In genomic region chr2:128322651-128323491, GRCh38 we compare ENCODE assay signal across 8 cellular contexts. TPM values are rescaled to one million over a fixed set of nuclear protein-coding genes. Genes with fewer than 3 reads are reported as not detected.
DNase-seq lines count a peak whose midpoint lies in the region; ATAC-seq and TF ChIP-seq lines count a peak whose summit lies in the region.

No MANE protein-coding gene starts in this region.

- no peaks in the 10 kb centered on the region for H3K36me3 ChIP-seq in gastroesophageal sphincter
- H3K36me3 ChIP-seq in prostate gland, result no peaks in the 10 kb centered on the region

- no peak for TF ChIP-seq EP300 in gastroesophageal sphincter (IDR thresholded peaks at IDR 0.05)

- TF ChIP-seq POLR2A in gastroesophageal sphincter (IDR thresholded peaks at IDR 0.05) (no peak), prostate gland (IDR thresholded peaks at IDR 0.05) (no peak)

- H3K27ac Mint-ChIP-seq in activated CD8-positive, alpha-beta T cell treated with anti-CD3 and anti-CD28 coated beads for 36 hours, result no peak overlapping the region

- H3K9me3 Mint-ChIP-seq in activated CD8-positive, alpha-beta T cell treated with anti-CD3 and anti-CD28 coated beads for 36 hours, result no peaks in the 10 kb centered on the region

- ATAC-seq in activated CD8-positive, alpha-beta T cell treated with anti-CD3 and anti-CD28 coated beads for 36 hours, result no peak
- ATAC-seq in gastroesophageal sphincter (no peak), GM19455 (IDR thresholded peaks at IDR 0.05; ENCODE audit: unreplicated experiment) (no peak), GM21526 (IDR thresholded peaks at IDR 0.05; ENCODE audit: low FRiP score, unreplicated experiment) (no peak)

- no peak for TF ChIP-seq CTCF in activated CD8-positive, alpha-beta T cell treated with anti-CD3 and anti-CD28 coated beads for 36 hours (IDR thresholded peaks at IDR 0.05)
- no peak for TF ChIP-seq CTCF in gastroesophageal sphincter (IDR thresholded peaks at IDR 0.05)
- TF ChIP-seq CTCF in prostate gland (IDR thresholded peaks at IDR 0.05), result no peak

- POLR2A ChIA-PET in activated CD8-positive, alpha-beta T cell treated with anti-CD3 and anti-CD28 coated beads for 36 hours (lab: Charles Lee), result no interaction called here

- intact Hi-C loops in activated CD8-positive, alpha-beta T cell treated with anti-CD3 and anti-CD28 coated beads for 36 hours (cut with micrococcal nuclease), result no loop called here
- intact Hi-C loops in prostate gland (cut with DNase I), result loop anchor here (5.0 to 10.0 kb wide), 5 partner anchors 149 to 1072 kb away; partner anchors contain the start of gene SAP130

- peak overlapping the region in 3 of 4 donors; percentile 68 to 85 (median 80) for H3K27ac ChIP-seq in gastroesophageal sphincter
- H3K27ac ChIP-seq in prostate gland, result peak overlapping the region; percentile 75 to 83

- H3K4me3 Mint-ChIP-seq in activated CD8-positive, alpha-beta T cell treated with anti-CD3 and anti-CD28 coated beads for 36 hours, result peak overlapping the region; percentile 45

- H3K27me3 ChIP-seq in gastroesophageal sphincter (no peaks in the 10 kb centered on the region), prostate gland (replicated peaks; ENCODE audit: insufficient read depth) (no peaks in the 10 kb centered on the region)

- CTCF ChIA-PET in activated CD8-positive, alpha-beta T cell treated with anti-CD3 and anti-CD28 coated beads for 36 hours (lab: Charles Lee), result interaction anchor here (1.3 kb wide), 1 partner anchor 11 kb away, joined by 3 read pairs; no protein-coding TSS in a partner anchor

- H3K27me3 Mint-ChIP-seq in activated CD8-positive, alpha-beta T cell treated with anti-CD3 and anti-CD28 coated beads for 36 hours, result peaks cover 4% of the 10 kb centered on the region

- H3K4me1 ChIP-seq in gastroesophageal sphincter (peaks cover 0 to 52% (median 15%) of the 10 kb centered on the region in 3 donors), prostate gland (replicated peaks) (peaks cover 6% of the 10 kb centered on the region)

- 47% methylated on average over 3 of the region's 29 CpGs; no CpG with 5 or more reads in 1 of the 2 donors for WGBS in gastroesophageal sphincter (ENCODE audit: low coverage in 1 of 2), 2 donors
- 49% methylated on average over 25 of the region's 29 CpGs for WGBS in prostate gland

- H3K9me3 ChIP-seq in gastroesophageal sphincter, result no peaks in the 10 kb centered on the region
- H3K9me3 ChIP-seq in prostate gland, result no peaks in the 10 kb centered on the region

- DNase-seq in ELF-1 (ENCODE audit: low read depth, low spot score) (peak; percentile 46), prostate gland (ENCODE audit: low spot score) (no peak), DMS153 (lab: John Stamatoyannopoulos, UW) (no peak), dermis blood vessel endothelial cell (no peak)
- no peak for DNase-seq in activated CD8-positive, alpha-beta T cell treated with anti-CD3 and anti-CD28 coated beads for 36 hours

- no peaks in the 10 kb centered on the region for H3K36me3 Mint-ChIP-seq in activated CD8-positive, alpha-beta T cell treated with anti-CD3 and anti-CD28 coated beads for 36 hours (ENCODE audit: low read depth)

- peaks cover 6% of the 10 kb centered on the region for H3K4me1 Mint-ChIP-seq in activated CD8-positive, alpha-beta T cell treated with anti-CD3 and anti-CD28 coated beads for 36 hours (ENCODE audit: low read depth)

- H3K4me3 ChIP-seq in gastroesophageal sphincter, result peak overlapping the region; percentile 33 to 70
- peak overlapping the region; percentile 45 to 51 for H3K4me3 ChIP-seq in prostate gland

RNA-seq across cellular contexts. Expression of gene HS6ST1, which starts 4.2 kb away (rescaled TPM):
- 10 to 100 TPM; 12.5 to 13.0 TPM for total RNA-seq in activated CD8-positive, alpha-beta T cell treated with anti-CD3 and anti-CD28 coated beads for 36 hours
- total RNA-seq in gastroesophageal sphincter (10 to 100 TPM; 20.5 to 43.6 (median 32.1) TPM), prostate gland (100 to 1,000 TPM in 1 of 2 donors, 10 to 100 TPM in 1; 69.0 to 233 TPM), dermis blood vessel endothelial cell (20.2 and 27.1 TPM in 2 replicates)
